ENCODE assay signal across 27 cellular contexts in the genomic region with DNA sequence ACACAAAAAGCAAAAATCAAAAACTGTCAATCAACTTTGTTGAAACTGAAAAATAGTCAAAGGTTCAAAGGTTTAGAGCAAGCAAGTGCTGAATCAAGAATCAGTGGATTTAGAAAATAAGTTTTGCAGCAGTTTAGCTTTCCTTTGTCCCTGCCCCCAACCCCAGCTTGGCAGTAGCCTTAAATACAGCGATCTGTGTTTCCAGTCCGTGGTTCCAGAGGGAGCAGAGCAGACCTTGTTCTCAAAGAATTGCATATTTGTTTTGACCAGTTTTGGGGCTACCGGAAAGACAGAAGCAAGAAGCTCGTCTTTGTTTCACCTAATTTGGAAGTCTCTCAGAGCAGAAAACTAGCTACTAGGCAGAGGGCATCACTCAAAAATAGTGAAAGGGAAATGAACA. TPM values are rescaled to one million over a fixed set of nuclear protein-coding genes. Genes with fewer than 3 reads are reported as not detected.
"Had no signal": no experiment of that assay in that cellular context is flagged by ENCODE, and none has a peak within 500 bp of the region (broad histone marks: within the 10 kb centered on the region; RNA-seq: fewer than 3 reads in every experiment).

No MANE protein-coding gene starts in this region.

- DNase-seq: activated CD4-positive, alpha-beta T cell treated with anti-CD3 and anti-CD28 coated beads, Interleukin-2, amount 10 ng/mL, durations not matched to agents 7 days and 5 days; activated CD4-positive, CD25-positive, alpha-beta regulatory T cell treated with anti-CD3 and anti-CD28 coated beads, Interleukin-2, amount 50 U/mL, for 72 hours; activated CD8-positive, alpha-beta T cell treated with anti-CD3 and anti-CD28 coated beads, Interleukin-2, amount 10 ng/mL, durations not matched to agents 7 days and 5 days; activated T-cell treated with anti-CD3 and anti-CD28 coated beads, Interleukin-2, amount 50 U/mL, for 1 hour; cortex of kidney; endodermal cell; esophagus squamous epithelium; heart left ventricle; left colon; lower lobe of right lung; natural killer cell; nucleus accumbens; spleen; stimulated activated CD4-positive, alpha-beta T cell treated with anti-CD3 and anti-CD28 coated beads, Interleukin-4, amount 100 ng/mL, for 1 hour; stimulated activated naive CD4-positive, alpha-beta T cell; upper lobe of left lung; WERI-Rb-1 had no signal

- FAIRE-seq: astrocyte, bronchial epithelial cell, islet of Langerhans had no signal

- H3K36me3 ChIP-seq: esophagus squamous epithelium, heart left ventricle, lower lobe of right lung, spleen, thoracic aorta, upper lobe of left lung, WERI-Rb-1 had no signal

- H3K27me3 Mint-ChIP-seq: activated CD4-positive, alpha-beta T cell treated with anti-CD3 and anti-CD28 coated beads, Interleukin-2, amount 10 ng/mL, durations not matched to agents 7 days and 5 days had no signal

- H3K4me3 ChIP-seq: esophagus squamous epithelium, lower lobe of right lung, spleen, thoracic aorta, upper lobe of left lung had no signal

- H3K36me3 Mint-ChIP-seq: activated naive CD4-positive, alpha-beta T cell treated with anti-CD3 and anti-CD28 coated beads, Interleukin-2, amount 50 U/mL, for 72 hours; mesothelial cell of epicardium had no signal

- H3K4me1 Mint-ChIP-seq: activated CD4-positive, alpha-beta T cell treated with anti-CD3 and anti-CD28 coated beads, Interleukin-2, amount 10 ng/mL, durations not matched to agents 7 days and 5 days; endodermal cell; natural killer cell had no signal

- H3K27ac ChIP-seq: esophagus squamous epithelium, heart left ventricle, lower lobe of right lung, spleen, thoracic aorta, upper lobe of left lung, WERI-Rb-1 had no signal

- H3K9me3 Mint-ChIP-seq: activated CD4-positive, alpha-beta T cell treated with anti-CD3 and anti-CD28 coated beads, Interleukin-2, amount 10 ng/mL, durations not matched to agents 7 days and 5 days; mesothelial cell of epicardium had no signal

- H3K4me3 Mint-ChIP-seq: activated CD4-positive, alpha-beta T cell treated with anti-CD3 and anti-CD28 coated beads, Interleukin-2, amount 10 ng/mL, durations not matched to agents 7 days and 5 days; activated CD8-positive, alpha-beta T cell treated with anti-CD3 and anti-CD28 coated beads, Interleukin-2, amount 10 ng/mL, durations not matched to agents 7 days and 5 days; endodermal cell; mesothelial cell of epicardium; natural killer cell had no signal

- H3K27ac Mint-ChIP-seq: activated CD4-positive, alpha-beta T cell treated with anti-CD3 and anti-CD28 coated beads, Interleukin-2, amount 10 ng/mL, durations not matched to agents 7 days and 5 days; activated CD8-positive, alpha-beta T cell treated with anti-CD3 and anti-CD28 coated beads, Interleukin-2, amount 10 ng/mL, durations not matched to agents 7 days and 5 days; endodermal cell; mesothelial cell of epicardium; natural killer cell had no signal

- H3K27me3 ChIP-seq: esophagus squamous epithelium, heart left ventricle, spleen, upper lobe of left lung had no signal

- H3K9me3 ChIP-seq: esophagus squamous epithelium, heart left ventricle, lower lobe of right lung, thoracic aorta, upper lobe of left lung had no signal

- H3K4me1 ChIP-seq: esophagus squamous epithelium, lower lobe of right lung, spleen, upper lobe of left lung had no signal

- ATAC-seq: activated CD8-positive, alpha-beta T cell treated with anti-CD3 and anti-CD28 coated beads, Interleukin-2, amount 10 ng/mL, durations not matched to agents 7 days and 5 days; activated naive CD4-positive, alpha-beta T cell treated with anti-CD3 and anti-CD28 coated beads, Interleukin-2, amount 50 U/mL, for 72 hours; heart left ventricle; left colon; lower lobe of right lung; natural killer cell had no signal

RNA-seq across cellular contexts. Expression of a gene that starts 57.2 kb away (rescaled TPM):
- total RNA-seq: activated CD4-positive, alpha-beta T cell treated with anti-CD3 and anti-CD28 coated beads, Interleukin-2, amount 10 ng/mL, durations not matched to agents 7 days and 5 days; activated CD8-positive, alpha-beta T cell treated with anti-CD3 and anti-CD28 coated beads, Interleukin-2, amount 10 ng/mL, durations not matched to agents 7 days and 5 days; activated naive CD4-positive, alpha-beta T cell treated with anti-CD3 and anti-CD28 coated beads, Interleukin-2, amount 50 U/mL, for 72 hours; astrocyte; esophagus squamous epithelium; heart left ventricle; left colon; lower lobe of right lung; mesothelial cell of epicardium; natural killer cell; posterior vena cava; renal cortical epithelial cell; spleen; T-helper 2 cell treated with Interferon-gamma antibody and Interleukin-4, amounts not matched to agents 100 ng/mL and 5 ng/mL, for 36 hours; thoracic aorta; upper lobe of left lung had no signal
- polyA plus RNA-seq: adipose tissue, heart left ventricle, spleen had no signal
